ENCODE assay signal across 1 cellular context in the genomic region with DNA sequence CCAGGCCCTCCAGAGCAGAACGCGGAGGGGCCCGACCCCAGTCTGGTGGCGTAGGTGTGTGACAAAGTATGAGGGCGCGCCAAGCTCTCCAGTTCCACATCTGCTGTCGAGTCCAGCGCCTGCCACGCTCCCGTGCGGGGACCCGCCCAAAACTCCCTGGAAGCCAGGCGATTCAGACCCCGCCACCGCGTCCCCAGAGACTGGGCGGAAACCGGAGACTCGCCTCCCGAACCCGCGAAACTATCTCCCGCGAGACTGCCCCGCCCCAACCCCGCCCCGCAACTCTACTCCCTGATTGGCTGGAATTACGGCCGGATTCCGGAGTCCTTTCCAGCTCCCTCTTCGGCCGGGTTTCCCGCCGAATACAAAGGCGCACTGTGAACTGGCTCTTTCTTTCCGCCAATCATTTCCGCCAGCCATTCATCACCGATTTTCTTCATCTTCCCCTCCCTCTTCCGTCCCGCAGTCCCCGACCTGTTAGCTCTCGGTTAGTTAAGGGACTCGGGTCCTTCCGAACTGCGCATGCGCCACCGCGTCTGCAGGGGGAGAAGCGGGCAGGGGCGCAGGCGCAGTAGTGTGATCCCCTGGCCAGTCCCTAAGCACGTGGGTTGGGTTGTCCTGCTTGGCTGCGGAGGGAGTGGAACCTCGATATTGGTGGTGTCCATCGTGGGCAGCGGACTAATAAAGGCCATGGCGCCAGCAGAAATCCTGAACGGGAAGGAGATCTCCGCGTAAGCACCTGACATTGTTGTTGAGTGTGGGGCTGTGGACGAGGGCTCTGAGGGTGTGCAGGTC.
TF ChIP-seq lines count a peak whose summit lies in the region.

A gene (plus strand): TSS at position 616 of the 795 bp plus-strand sequence. CDS start 75 bp downstream, at position 691.

TF ChIP-seq in GM23338, 12 proteins besides CTCF, POLR2A, EP300 and RAD21 (continued from another document):
- TF ChIP-seq, protein P1, sequence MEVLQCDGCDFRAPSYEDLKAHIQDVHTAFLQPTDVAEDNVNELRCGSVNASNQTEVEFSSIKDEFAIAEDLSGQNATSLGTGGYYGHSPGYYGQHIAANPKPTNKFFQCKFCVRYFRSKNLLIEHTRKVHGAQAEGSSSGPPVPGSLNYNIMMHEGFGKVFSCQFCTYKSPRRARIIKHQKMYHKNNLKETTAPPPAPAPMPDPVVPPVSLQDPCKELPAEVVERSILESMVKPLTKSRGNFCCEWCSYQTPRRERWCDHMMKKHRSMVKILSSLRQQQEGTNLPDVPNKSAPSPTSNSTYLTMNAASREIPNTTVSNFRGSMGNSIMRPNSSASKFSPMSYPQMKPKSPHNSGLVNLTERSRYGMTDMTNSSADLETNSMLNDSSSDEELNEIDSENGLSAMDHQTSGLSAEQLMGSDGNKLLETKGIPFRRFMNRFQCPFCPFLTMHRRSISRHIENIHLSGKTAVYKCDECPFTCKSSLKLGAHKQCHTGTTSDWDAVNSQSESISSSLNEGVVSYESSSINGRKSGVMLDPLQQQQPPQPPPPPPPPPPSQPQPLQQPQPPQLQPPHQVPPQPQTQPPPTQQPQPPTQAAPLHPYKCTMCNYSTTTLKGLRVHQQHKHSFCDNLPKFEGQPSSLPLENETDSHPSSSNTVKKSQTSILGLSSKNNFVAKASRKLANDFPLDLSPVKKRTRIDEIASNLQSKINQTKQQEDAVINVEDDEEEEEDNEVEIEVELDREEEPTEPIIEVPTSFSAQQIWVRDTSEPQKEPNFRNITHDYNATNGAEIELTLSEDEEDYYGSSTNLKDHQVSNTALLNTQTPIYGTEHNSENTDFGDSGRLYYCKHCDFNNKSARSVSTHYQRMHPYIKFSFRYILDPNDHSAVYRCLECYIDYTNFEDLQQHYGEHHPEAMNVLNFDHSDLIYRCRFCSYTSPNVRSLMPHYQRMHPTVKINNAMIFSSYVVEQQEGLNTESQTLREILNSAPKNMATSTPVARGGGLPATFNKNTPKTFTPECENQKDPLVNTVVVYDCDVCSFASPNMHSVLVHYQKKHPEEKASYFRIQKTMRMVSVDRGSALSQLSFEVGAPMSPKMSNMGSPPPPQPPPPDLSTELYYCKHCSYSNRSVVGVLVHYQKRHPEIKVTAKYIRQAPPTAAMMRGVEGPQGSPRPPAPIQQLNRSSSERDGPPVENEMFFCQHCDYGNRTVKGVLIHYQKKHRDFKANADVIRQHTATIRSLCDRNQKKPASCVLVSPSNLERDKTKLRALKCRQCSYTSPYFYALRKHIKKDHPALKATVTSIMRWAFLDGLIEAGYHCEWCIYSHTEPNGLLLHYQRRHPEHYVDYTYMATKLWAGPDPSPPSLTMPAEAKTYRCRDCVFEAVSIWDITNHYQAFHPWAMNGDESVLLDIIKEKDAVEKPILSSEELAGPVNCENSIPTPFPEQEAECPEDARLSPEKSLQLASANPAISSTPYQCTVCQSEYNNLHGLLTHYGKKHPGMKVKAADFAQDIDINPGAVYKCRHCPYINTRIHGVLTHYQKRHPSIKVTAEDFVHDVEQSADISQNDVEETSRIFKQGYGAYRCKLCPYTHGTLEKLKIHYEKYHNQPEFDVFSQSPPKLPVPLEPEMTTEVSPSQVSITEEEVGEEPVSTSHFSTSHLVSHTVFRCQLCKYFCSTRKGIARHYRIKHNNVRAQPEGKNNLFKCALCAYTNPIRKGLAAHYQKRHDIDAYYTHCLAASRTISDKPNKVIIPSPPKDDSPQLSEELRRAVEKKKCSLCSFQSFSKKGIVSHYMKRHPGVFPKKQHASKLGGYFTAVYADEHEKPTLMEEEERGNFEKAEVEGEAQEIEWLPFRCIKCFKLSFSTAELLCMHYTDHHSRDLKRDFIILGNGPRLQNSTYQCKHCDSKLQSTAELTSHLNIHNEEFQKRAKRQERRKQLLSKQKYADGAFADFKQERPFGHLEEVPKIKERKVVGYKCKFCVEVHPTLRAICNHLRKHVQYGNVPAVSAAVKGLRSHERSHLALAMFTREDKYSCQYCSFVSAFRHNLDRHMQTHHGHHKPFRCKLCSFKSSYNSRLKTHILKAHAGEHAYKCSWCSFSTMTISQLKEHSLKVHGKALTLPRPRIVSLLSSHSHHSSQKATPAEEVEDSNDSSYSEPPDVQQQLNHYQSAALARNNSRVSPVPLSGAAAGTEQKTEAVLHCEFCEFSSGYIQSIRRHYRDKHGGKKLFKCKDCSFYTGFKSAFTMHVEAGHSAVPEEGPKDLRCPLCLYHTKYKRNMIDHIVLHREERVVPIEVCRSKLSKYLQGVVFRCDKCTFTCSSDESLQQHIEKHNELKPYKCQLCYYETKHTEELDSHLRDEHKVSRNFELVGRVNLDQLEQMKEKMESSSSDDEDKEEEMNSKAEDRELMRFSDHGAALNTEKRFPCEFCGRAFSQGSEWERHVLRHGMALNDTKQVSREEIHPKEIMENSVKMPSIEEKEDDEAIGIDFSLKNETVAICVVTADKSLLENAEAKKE (CRISPR knock-in tag; IDR thresholded peaks at IDR 0.05), result no peak
